33 cellular contexts compared by ENCODE assay signal in the genomic region with DNA sequence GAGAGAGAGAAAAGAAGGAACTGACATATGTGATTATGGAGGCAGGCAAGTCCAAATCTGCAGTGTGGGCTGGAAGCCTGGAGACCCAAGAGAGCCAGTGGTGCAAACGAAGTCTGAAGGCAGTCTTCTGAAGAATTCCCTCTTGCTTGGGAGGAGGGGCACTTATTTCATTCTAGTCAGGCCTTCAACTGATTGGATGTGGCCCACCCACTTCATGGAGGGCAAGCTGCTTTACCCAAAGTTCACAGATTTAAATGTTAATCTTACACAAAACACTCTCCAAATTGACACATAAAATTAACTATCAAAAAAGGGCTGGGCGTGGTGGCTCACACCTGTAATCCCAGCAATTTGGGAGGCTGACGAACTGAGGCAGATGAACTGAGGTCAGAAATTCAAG.
"Had no signal": no experiment of that assay in that cellular context is flagged by ENCODE, and none has a peak within 500 bp of the region (broad histone marks: within the 10 kb centered on the region; RNA-seq: fewer than 3 reads in every experiment).

No MANE protein-coding gene starts in this region.

- H3K27me3 ChIP-seq: MG63 had no signal

- H3K4me2 ChIP-seq: KMS-11 had no signal

- H3K36me3 ChIP-seq: MG63 had no signal

- H3K9ac ChIP-seq: KMS-11 had no signal

- H3K4me3 ChIP-seq: MG63 had no signal

- H3K9me3 ChIP-seq: MG63 had no signal

- H3K27ac ChIP-seq: KMS-11 had no signal

- DNase-seq: Karpas-422, Kasumi-1, MG63, MM.1S, MV-4-11, NCI-H1048, NCI-H1092, NCI-H1092 treated with DMSO at 0.1 percent for 48 hours, NCI-H1105, NCI-H1105 treated with DMSO at 0.1 percent for 48 hours, NCI-H1417, NCI-H1417 treated with DMSO at 0.1 percent for 48 hours, NCI-H1436, NCI-H1436 treated with DMSO at 0.1 percent for 48 hours, NCI-H146, NCI-H1694, NCI-H1694 treated with DMSO at 0.1 percent for 48 hours, NCI-H187, NCI-H187 treated with DMSO at 0.1 percent for 48 hours, NCI-H1930, NCI-H2029, NCI-H2029 treated with DMSO at 0.1 percent for 48 hours, NCI-H2081, NCI-H2081 treated with DMSO at 0.1 percent for 48 hours, NCI-H2107, NCI-H2171, NCI-H2227 treated with DMSO at 0.1 percent for 48 hours, NCI-H226, NCI-H345, NCI-H446, NCI-H510A, NCI-H510A treated with DMSO at 0.1 percent for 48 hours had no signal
